1 cellular context compared by ENCODE assay signal in genomic region chr7:158498443-158499108, GRCh38.
TF ChIP-seq lines count a peak whose summit lies in the region.

No MANE protein-coding gene starts in this region.

TF ChIP-seq in HepG2, 621 proteins besides CTCF, POLR2A, EP300 and RAD21 (continued from another document and continues in another):
- TF ChIP-seq PRDM4 (CRISPR knock-in tag; IDR thresholded peaks at IDR 0.05; ENCODE audit: borderline replicate concordance): no peak
- peak; percentile 72; the same call in 1 of the 2 replicates for TF ChIP-seq ZNF609 (CRISPR knock-in tag; IDR thresholded peaks at IDR 0.05; ENCODE audit: borderline replicate concordance)
- no peak for TF ChIP-seq HCFC1 (IDR thresholded peaks at IDR 0.05; ENCODE audit: low read depth, low read length)
- 0 out of 2 replicates have a peak, but pooled peaks have one; percentile 31 for TF ChIP-seq ZNF614 (CRISPR knock-in tag; IDR thresholded peaks at IDR 0.05; ENCODE audit: borderline replicate concordance)
- TF ChIP-seq ZC3H4 (CRISPR knock-in tag; IDR thresholded peaks at IDR 0.05; ENCODE audit: borderline replicate concordance): no peak
- TF ChIP-seq NFIC (IDR thresholded peaks at IDR 0.05; ENCODE audit: low read length): no peak
- no peak for TF ChIP-seq XBP1 (CRISPR knock-in tag; IDR thresholded peaks at IDR 0.05)
- TF ChIP-seq NFYC (CRISPR knock-in tag; IDR thresholded peaks at IDR 0.05): no peak
- TF ChIP-seq DPF2 (CRISPR knock-in tag; IDR thresholded peaks at IDR 0.05; ENCODE audit: borderline replicate concordance, low read depth): peak; percentile 80
- TF ChIP-seq REST (IDR thresholded peaks at IDR 0.05; ENCODE audit: borderline replicate concordance in 1 of 2, low read depth in 1 of 2, low read length in 2 of 2): no peak
- TF ChIP-seq PPARG (CRISPR knock-in tag; conservative IDR thresholded peaks at IDR 0.05): no peak
- no peak for TF ChIP-seq JUND (CRISPR knock-in tag; IDR thresholded peaks at IDR 0.05)
- TF ChIP-seq KIAA2018 (CRISPR knock-in tag; IDR thresholded peaks at IDR 0.05; ENCODE audit: borderline replicate concordance): no peak
- TF ChIP-seq ZNF350 (CRISPR knock-in tag; IDR thresholded peaks at IDR 0.05; ENCODE audit: borderline replicate concordance, low read depth): no peak
- TF ChIP-seq TBL1XR1 (IDR thresholded peaks at IDR 0.05; ENCODE audit: borderline replicate concordance, low read length, partially characterized antibody): no peak
- 0 out of 2 replicates have a peak, but pooled peaks have one; percentile 29 for TF ChIP-seq ZBTB39 (CRISPR knock-in tag; IDR thresholded peaks at IDR 0.05)
- no peak for TF ChIP-seq YY1 (IDR thresholded peaks at IDR 0.05; ENCODE audit: insufficient read depth, insufficient replicate concordance, low read depth, low read length)
- TF ChIP-seq ZNF782 (CRISPR knock-in tag; IDR thresholded peaks at IDR 0.05; ENCODE audit: borderline replicate concordance): no peak
- TF ChIP-seq NAIF1 (CRISPR knock-in tag; IDR thresholded peaks at IDR 0.05; ENCODE audit: borderline replicate concordance): no peak
- TF ChIP-seq NBN (conservative IDR thresholded peaks at IDR 0.05): no peak
- no peak for TF ChIP-seq ZNF589 (CRISPR knock-in tag; conservative IDR thresholded peaks at IDR 0.05)
- TF ChIP-seq IKZF5 (CRISPR knock-in tag; IDR thresholded peaks at IDR 0.05): peak; percentile 64; the same call in 1 of the 2 replicates
- no peak for TF ChIP-seq ZNF30 (CRISPR knock-in tag; IDR thresholded peaks at IDR 0.05)
- TF ChIP-seq THAP8 (CRISPR knock-in tag; IDR thresholded peaks at IDR 0.05; ENCODE audit: borderline replicate concordance): no peak
- TF ChIP-seq TFE3 (CRISPR knock-in tag; IDR thresholded peaks at IDR 0.05): peak; percentile 62; the same call in 1 of the 2 replicates
- peak; percentile 94 for TF ChIP-seq GATAD2A (CRISPR knock-in tag; IDR thresholded peaks at IDR 0.05)
- TF ChIP-seq SP140L (CRISPR knock-in tag; IDR thresholded peaks at IDR 0.05; ENCODE audit: borderline replicate concordance): 0 out of 2 replicates have a peak, but pooled peaks have one; percentile 47
- TF ChIP-seq MBNL3 (CRISPR knock-in tag; conservative IDR thresholded peaks at IDR 0.05): no peak
